Comparison of ENCODE assay signal across 31 cellular contexts in genomic region chr6:168072730-168073129, GRCh38. TPM values are rescaled to one million over a fixed set of nuclear protein-coding genes. Genes with fewer than 3 reads are reported as not detected.
"Had no signal": no experiment of that assay in that cellular context is flagged by ENCODE, and none has a peak within 500 bp of the region (broad histone marks: within the 10 kb centered on the region; RNA-seq: fewer than 3 reads in every experiment).

No MANE protein-coding gene starts in this region.

- H3K4me3 ChIP-seq: neural progenitor cell, ovary, psoas muscle, right lobe of liver, skin epidermis, smooth muscle cell, spleen, stomach, thoracic aorta, thyroid gland, tibial nerve, upper lobe of right lung, uterus had no signal

- DNase-seq: naive thymus-derived CD4-positive, alpha-beta T cell; natural killer cell; occipital lobe; ovary; posterior cingulate gyrus; psoas muscle; right cardiac atrium; right lobe of liver; spleen; stimulated activated CD4-positive, alpha-beta T cell treated with anti-CD3 and anti-CD28 coated beads, Interleukin-12 subunit alpha, Interleukin-12 subunit beta, amount 100 ng/mL, for 4 hours; stimulated activated CD4-positive, alpha-beta T cell treated with anti-CD3 and anti-CD28 coated beads, Interleukin-1b, Interleukin-23, amount 100 ng/mL, for 48 hours; stimulated activated CD4-positive, alpha-beta T cell treated with anti-CD3 and anti-CD28 coated beads, Interleukin-4, amount 100 ng/mL, for 1 hour; stimulated activated CD4-positive, alpha-beta T cell treated with anti-CD3 and anti-CD28 coated beads, Interleukin-4, amount 100 ng/mL, for 4 hours; stimulated activated CD8-positive, alpha-beta memory T cell treated with anti-CD3 and anti-CD28 coated beads, Interleukin-4, amount 100 ng/mL, for 48 hours; stimulated activated naive B cell treated with anti-CD40 and anti-IgM and Interleukin-4, amounts not matched to agents 10 μg/mL and 1 μg/mL and 100 μg/mL, for 72 hours; stimulated activated naive CD4-positive, alpha-beta T cell treated with Interleukin-2 at 50 U/mL for 16 hours; stomach; thyroid gland; trophoblast cell; upper lobe of right lung; uterus had no signal

- ATAC-seq: naive thymus-derived CD4-positive, alpha-beta T cell; natural killer cell; psoas muscle; right cardiac atrium; right lobe of liver; stimulated activated naive B cell treated with anti-CD40 and anti-IgM and Interleukin-4, amounts not matched to agents 10 μg/mL and 1 μg/mL and 100 μg/mL, for 72 hours had no signal

- H3K27me3 Mint-ChIP-seq: stimulated activated naive B cell treated with anti-CD40 and anti-IgM and Interleukin-4, amounts not matched to agents 10 μg/mL and 1 μg/mL and 100 μg/mL, for 72 hours; stimulated activated naive CD8-positive, alpha-beta T cell treated with anti-CD3 and anti-CD28 coated beads, Interleukin-15, Interleukin-2, amounts not matched to agents 100 ng/mL and 50 ng/mL, for 24 hours had no signal

- H3K4me2 ChIP-seq: neural progenitor cell, smooth muscle cell had no signal

- H3K9me3 ChIP-seq: ovary, psoas muscle, right lobe of liver, spleen, stomach, thoracic aorta, thyroid gland, tibial nerve, upper lobe of right lung, uterus had no signal

- H3K9me3 Mint-ChIP-seq: natural killer cell; nephron; neural progenitor cell; stimulated activated naive CD8-positive, alpha-beta T cell treated with anti-CD3 and anti-CD28 coated beads, Interleukin-15, Interleukin-2, amounts not matched to agents 100 ng/mL and 50 ng/mL, for 24 hours had no signal

- H3K27ac ChIP-seq: neural progenitor cell, ovary, parathyroid adenoma, psoas muscle, right lobe of liver, skin epidermis, spleen, stomach, thoracic aorta, thyroid gland, tibial nerve, upper lobe of right lung, uterus had no signal

- H3K36me3 Mint-ChIP-seq: naive thymus-derived CD4-positive, alpha-beta T cell; natural killer cell; neural progenitor cell; stimulated activated naive B cell treated with anti-CD40 and anti-IgM and Interleukin-4, amounts not matched to agents 10 μg/mL and 1 μg/mL and 100 μg/mL, for 72 hours had no signal

- H3K9ac ChIP-seq: neural progenitor cell, parathyroid adenoma had no signal

- H3K36me3 ChIP-seq: neural progenitor cell, ovary, right lobe of liver, spleen, stomach, thoracic aorta, thyroid gland, tibial nerve, upper lobe of right lung, uterus had no signal

- H3K27ac Mint-ChIP-seq: naive thymus-derived CD4-positive, alpha-beta T cell; natural killer cell; nephron; neural progenitor cell; progenitor cell of endocrine pancreas; stimulated activated naive B cell treated with anti-CD40 and anti-IgM and Interleukin-4, amounts not matched to agents 10 μg/mL and 1 μg/mL and 100 μg/mL, for 72 hours; stimulated activated naive CD8-positive, alpha-beta T cell treated with anti-CD3 and anti-CD28 coated beads, Interleukin-15, Interleukin-2, amounts not matched to agents 100 ng/mL and 50 ng/mL, for 24 hours had no signal

- H3K4me1 ChIP-seq: neural progenitor cell, parathyroid adenoma, psoas muscle, right lobe of liver, spleen, thyroid gland, upper lobe of right lung, uterus had no signal

- H3K27me3 ChIP-seq: neural progenitor cell, ovary, right lobe of liver, spleen, stomach, thyroid gland, tibial nerve, upper lobe of right lung, uterus had no signal

- H3K4me3 Mint-ChIP-seq: naive thymus-derived CD4-positive, alpha-beta T cell; natural killer cell; nephron; neural progenitor cell; stimulated activated naive B cell treated with anti-CD40 and anti-IgM and Interleukin-4, amounts not matched to agents 10 μg/mL and 1 μg/mL and 100 μg/mL, for 72 hours; stimulated activated naive CD8-positive, alpha-beta T cell treated with anti-CD3 and anti-CD28 coated beads, Interleukin-15, Interleukin-2, amounts not matched to agents 100 ng/mL and 50 ng/mL, for 24 hours had no signal

- H3K4me1 Mint-ChIP-seq: naive thymus-derived CD4-positive, alpha-beta T cell; natural killer cell; stimulated activated naive B cell treated with anti-CD40 and anti-IgM and Interleukin-4, amounts not matched to agents 10 μg/mL and 1 μg/mL and 100 μg/mL, for 72 hours had no signal

RNA-seq across cellular contexts. Expression of gene FRMD1, which starts 6.3 kb away (rescaled TPM):
- total RNA-seq: naive thymus-derived CD4-positive, alpha-beta T cell; natural killer cell; occipital lobe; progenitor cell of endocrine pancreas; smooth muscle cell; temporal lobe; thoracic aorta had no signal
